Comparison of ENCODE assay signal across 13 cellular contexts in the genomic region with DNA sequence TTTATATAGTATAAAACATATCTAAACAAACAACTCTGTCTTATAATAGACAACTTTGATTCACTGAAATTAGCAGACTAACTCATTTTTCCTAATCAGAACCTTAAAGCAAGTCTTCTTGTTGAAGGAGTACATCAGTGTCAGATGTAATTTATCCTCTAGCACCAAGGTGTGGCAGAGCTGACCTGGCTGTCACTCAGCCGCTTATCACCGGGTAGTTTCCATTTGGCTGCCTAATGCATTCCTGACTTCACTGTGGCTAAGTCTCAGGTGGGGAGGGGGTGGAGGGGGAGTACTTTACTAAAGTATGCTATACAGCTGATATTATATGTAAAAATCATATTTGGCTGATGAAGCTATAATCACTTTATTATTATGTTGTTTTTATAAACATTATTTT.
A peak's percentile ranks its signal among the peaks of the same experiment; 100 is the strongest.
DNase-seq lines count a peak whose midpoint lies in the region; ATAC-seq lines count a peak whose summit lies in the region.
"Had no signal": no experiment of that assay in that cellular context is flagged by ENCODE, and none has a peak within 500 bp of the region (broad histone marks: within the 10 kb centered on the region; RNA-seq: fewer than 3 reads in every experiment).

No MANE protein-coding gene starts in this region.

- peaks cover 15% of the 10 kb centered on the region for H3K4me1 ChIP-seq in BLaER1

- H3K27me3 ChIP-seq in BLaER1 = no peaks in the 10 kb centered on the region
- H3K27me3 ChIP-seq: neural progenitor cell, testis had no signal

- no peaks in the 10 kb centered on the region for H4K20me1 ChIP-seq in BLaER1

- DNase-seq in Daoy (ENCODE audit: low read depth) (peak; percentile 33), SK-N-MC (ENCODE audit: low read depth, low spot score) (no peak), kidney tubule cell (ENCODE audit: low spot score) (peak; percentile 38), SW480 (ENCODE audit: low spot score) (no peak), amygdala (lab: John Stamatoyannopoulos, UW) (no peak), DMS153 treated with DMSO at 0.1 percent for 48 hours (lab: John Stamatoyannopoulos, UW; ENCODE audit: unreplicated experiment) (no peak)
- DNase-seq: aorta; effector CD4-positive, alpha-beta T cell; kidney; testis had no signal

- no peak overlapping the region for H3K27ac ChIP-seq in BLaER1
- H3K27ac ChIP-seq in SK-N-MC = peak overlapping the region; percentile 88; the same call in 1 of the 2 replicates
- H3K27ac ChIP-seq: neural progenitor cell, testis had no signal

- ATAC-seq in HG02588 (IDR thresholded peaks at IDR 0.05; ENCODE audit: unreplicated experiment) = no peak

- H3K9me3 ChIP-seq in BLaER1 = 0 out of 2 replicates have a peak, but pooled peaks cover 5% of the 10 kb centered on the region
- H3K9me3 ChIP-seq in SK-N-MC (ENCODE audit: low read depth, low read length) = no peaks in the 10 kb centered on the region
- H3K9me3 ChIP-seq: testis had no signal

- no peak overlapping the region for H3K4me3 ChIP-seq in BLaER1
- no peak overlapping the region; the same call in 1 of the 2 replicates for H3K4me3 ChIP-seq in SK-N-MC
- H3K4me3 ChIP-seq: neural progenitor cell, testis had no signal

- H3K9ac ChIP-seq in BLaER1 (no peak overlapping the region), SK-N-MC (ENCODE audit: insufficient read length) (no peak overlapping the region)
- H3K9ac ChIP-seq: neural progenitor cell had no signal

- H3K36me3 ChIP-seq in BLaER1 = peaks cover 12% of the 10 kb centered on the region; the same call in 1 of the 2 replicates
- peaks cover 12% of the 10 kb centered on the region for H3K36me3 ChIP-seq in SK-N-MC (ENCODE audit: insufficient read depth, low read length)
- H3K36me3 ChIP-seq: neural progenitor cell had no signal

- H3K4me2 ChIP-seq in BLaER1 = peak overlapping the region; percentile 50
- H3K4me2 ChIP-seq: neural progenitor cell had no signal

Comparison
In these comparisons a context has a peak if more than half of its experiments do, and no peak if none do; other contexts are left out.
1. DNase-seq: peak in Daoy (single experiment) and kidney tubule cell (single experiment); none in SK-N-MC (single experiment), SW480 (single experiment), amygdala (0 of 56) and DMS153 treated with DMSO at 0.1 percent for 48 hours (single experiment).